Comparison of ENCODE assay signal across 11 cellular contexts in the genomic region with DNA sequence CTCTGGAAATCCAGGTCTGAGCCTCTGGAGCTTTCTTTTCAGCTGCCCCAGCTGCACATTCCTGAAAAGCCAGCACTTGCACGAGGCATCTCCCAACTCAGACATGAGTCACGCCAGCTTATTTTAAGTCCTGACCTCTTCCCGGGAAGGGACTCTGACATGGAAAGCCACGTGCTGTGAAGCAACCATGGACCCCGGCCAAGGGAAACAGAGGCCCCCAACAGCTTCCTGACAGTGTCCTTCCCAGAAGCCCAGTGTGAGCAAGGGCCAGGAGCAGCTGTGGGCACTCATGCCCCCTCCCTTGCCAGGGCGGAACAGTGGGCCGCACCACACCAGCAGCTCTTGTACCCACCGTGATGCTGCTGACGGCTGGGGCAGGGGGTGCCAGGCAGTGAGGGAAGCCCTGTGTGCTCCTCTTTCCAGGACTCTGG.
A peak's percentile ranks its signal among the peaks of the same experiment; 100 is the strongest.
DNase-seq lines count a peak whose midpoint lies in the region; ATAC-seq and FAIRE-seq lines count a peak whose summit lies in the region.
"Had no signal": no experiment of that assay in that cellular context is flagged by ENCODE, and none has a peak within 500 bp of the region (broad histone marks: within the 10 kb centered on the region; RNA-seq: fewer than 3 reads in every experiment).

No MANE protein-coding gene starts in this region.

- H3K27me3 ChIP-seq in trophoblast cell (ENCODE audit: insufficient read depth, low read length) (no peaks in the 10 kb centered on the region), Karpas-422 (ENCODE audit: low read length) (no peaks in the 10 kb centered on the region), small intestine (ENCODE audit: control insufficient read depth in 2 of 2, insufficient read depth in 2 of 2, low read length in 2 of 2) (no peaks in the 10 kb centered on the region)

- H3K4me1 ChIP-seq in trophoblast cell (ENCODE audit: control insufficient read depth in 1 of 2, insufficient read depth in 2 of 2, low read length in 2 of 2) (peaks cover 10 to 18% of the 10 kb centered on the region in 2 experiments), Karpas-422 (ENCODE audit: low read length) (no peaks in the 10 kb centered on the region), small intestine (ENCODE audit: control insufficient read depth in 2 of 2, insufficient read depth in 1 of 2, low read depth in 1 of 2, low read length in 1 of 2) (no peaks in the 10 kb centered on the region)

- peak overlapping the region; percentile 66 for H4K8ac ChIP-seq in trophoblast cell (ENCODE audit: low read depth, low read length)

- H3K9ac ChIP-seq in trophoblast cell (ENCODE audit: low read length) (no peak overlapping the region), Karpas-422 (ENCODE audit: low read length) (no peak overlapping the region)

- H3K9me2 ChIP-seq in Karpas-422 (replicated peaks; ENCODE audit: insufficient read depth, low read length): no peaks in the 10 kb centered on the region

- peak overlapping the region; percentile 29 for H3K14ac ChIP-seq in trophoblast cell (ENCODE audit: low read length)

- no peak overlapping the region for H3K23ac ChIP-seq in trophoblast cell (ENCODE audit: low read length)

- H3K27ac ChIP-seq in trophoblast cell (ENCODE audit: low read depth, low read length) (peak overlapping the region; percentile 36), Karpas-422 (ENCODE audit: low read length) (no peak overlapping the region), small intestine (ENCODE audit: low read depth in 1 of 2, low read length in 1 of 2) (peak overlapping the region in 1 of 2 donors; percentile 50)

- H3K18ac ChIP-seq in trophoblast cell (ENCODE audit: low read length): peak overlapping the region; percentile 44

- H3K9me3 ChIP-seq in trophoblast cell (ENCODE audit: insufficient read depth, low read depth, low read length) (no peaks in the 10 kb centered on the region), Karpas-422 (ENCODE audit: low read length) (no peaks in the 10 kb centered on the region), small intestine (ENCODE audit: control insufficient read depth, low read depth) (no peaks in the 10 kb centered on the region)

- H3K79me2 ChIP-seq in trophoblast cell (ENCODE audit: control insufficient read depth, insufficient read depth, low read length, poor library complexity): no peaks in the 10 kb centered on the region
- no peaks in the 10 kb centered on the region for H3K79me2 ChIP-seq in Karpas-422 (ENCODE audit: low read length)

- DNase-seq in Caki2 (ENCODE audit: low read depth) (peak; percentile 75), amniotic epithelial cell (ENCODE audit: low read depth) (peak; percentile 88), Right ventricle myocardium superior (peak; percentile 83), trophoblast cell (peak; percentile 72 to 77), Karpas-422 (no peak), small intestine (no peak), GM19239 (ENCODE audit: insufficient read length, low spot score) (no peak)
- DNase-seq: naive thymus-derived CD8-positive, alpha-beta T cell; stimulated activated naive CD8-positive, alpha-beta T cell treated with anti-CD3 and anti-CD28 coated beads, Interleukin-15, amount 100 ng/mL, for 72 hours had no signal

- H4K12ac ChIP-seq in trophoblast cell (ENCODE audit: low read depth, low read length): peak overlapping the region; percentile 28

- intact Hi-C loops in Right ventricle myocardium superior (cut with DNase I): no loop called here

- no peaks in the 10 kb centered on the region for H4K20me1 ChIP-seq in Karpas-422 (ENCODE audit: insufficient read depth, low read depth, low read length)

- peak overlapping the region; percentile 24 for H2BK5ac ChIP-seq in trophoblast cell (ENCODE audit: low read depth, low read length, poor library complexity)

- ATAC-seq in Right ventricle myocardium superior (ENCODE audit: poor library complexity) (peak; percentile 97), GM18858 (IDR thresholded peaks at IDR 0.05; ENCODE audit: unreplicated experiment) (no peak)
- ATAC-seq: K562; naive thymus-derived CD8-positive, alpha-beta T cell; stimulated activated naive CD8-positive, alpha-beta T cell treated with anti-CD3 and anti-CD28 coated beads, Interleukin-15, amount 100 ng/mL, for 72 hours had no signal

- H3K4ac ChIP-seq in trophoblast cell (ENCODE audit: low read depth, low read length): peak overlapping the region; percentile 19

- WGBS in trophoblast cell (ENCODE audit: extremely low coverage, insufficient coverage, insufficient read length): no CpG with 5 or more reads among the region's 9 CpGs
- 53 to 82% (median 61%) methylated on average over 9 of the region's 9 CpGs for WGBS in small intestine, 3 donors

- FAIRE-seq in small intestine (lab: Jason Lieb, UNC): no peak
- FAIRE-seq in GM19239 (lab: Jason Lieb, UNC): no peak
- FAIRE-seq: K562 had no signal

- H2BK12ac ChIP-seq in trophoblast cell (ENCODE audit: low read length): peak overlapping the region; percentile 84

- peaks cover 3% of the 10 kb centered on the region for H3K79me1 ChIP-seq in trophoblast cell (ENCODE audit: low read length)

- H3K4me3 ChIP-seq in trophoblast cell (ENCODE audit: low read depth, low read length) (no peak overlapping the region), Karpas-422 (ENCODE audit: low read length) (no peak overlapping the region), small intestine (ENCODE audit: low read depth in 1 of 2, low read length in 2 of 2) (no peak overlapping the region)
- H3K4me3 ChIP-seq: K562 had no signal

- peak overlapping the region; percentile 67 for H2BK120ac ChIP-seq in trophoblast cell (ENCODE audit: insufficient read depth, low read length, poor library complexity)

- in situ Hi-C loops in Caki2 (cut with HindIII; ENCODE audit: low pct_unique_long_range_greater_than_20kb, low sequenced_read_pairs): no loop called here

- H3K4me2 ChIP-seq in trophoblast cell (ENCODE audit: low read length): no peak overlapping the region
- H3K4me2 ChIP-seq in Karpas-422 (ENCODE audit: low read depth, low read length, poor library complexity, severe bottlenecking): no peak overlapping the region

- peak overlapping the region; percentile 71 for H2AK5ac ChIP-seq in trophoblast cell (ENCODE audit: low read length)

- H3K36me3 ChIP-seq in trophoblast cell (ENCODE audit: control insufficient read depth in 1 of 2, insufficient read depth in 2 of 2, low read length in 2 of 2): no peaks in the 10 kb centered on the region
- no peaks in the 10 kb centered on the region for H3K36me3 ChIP-seq in Karpas-422 (ENCODE audit: insufficient read depth, low read length)
- H3K36me3 ChIP-seq in small intestine (ENCODE audit: control insufficient read depth in 2 of 2, insufficient read depth in 2 of 2, low read length in 2 of 2): no peaks in the 10 kb centered on the region

- H4K91ac ChIP-seq in trophoblast cell (ENCODE audit: low read depth, low read length): peak overlapping the region; percentile 80

- H2AFZ ChIP-seq in trophoblast cell (ENCODE audit: insufficient read depth, low read length, poor library complexity) (peak overlapping the region; percentile 42), Karpas-422 (ENCODE audit: low read length) (no peak overlapping the region)

Comparison
In these comparisons a context has a peak if more than half of its experiments do, and no peak if none do; other contexts are left out.
1. DNase-seq: peak in Caki2 (single experiment), amniotic epithelial cell (single experiment), Right ventricle myocardium superior (single experiment) and trophoblast cell (2 of 2); none in Karpas-422 (single experiment), small intestine (single experiment) and GM19239 (single experiment).